In the genomic region with DNA sequence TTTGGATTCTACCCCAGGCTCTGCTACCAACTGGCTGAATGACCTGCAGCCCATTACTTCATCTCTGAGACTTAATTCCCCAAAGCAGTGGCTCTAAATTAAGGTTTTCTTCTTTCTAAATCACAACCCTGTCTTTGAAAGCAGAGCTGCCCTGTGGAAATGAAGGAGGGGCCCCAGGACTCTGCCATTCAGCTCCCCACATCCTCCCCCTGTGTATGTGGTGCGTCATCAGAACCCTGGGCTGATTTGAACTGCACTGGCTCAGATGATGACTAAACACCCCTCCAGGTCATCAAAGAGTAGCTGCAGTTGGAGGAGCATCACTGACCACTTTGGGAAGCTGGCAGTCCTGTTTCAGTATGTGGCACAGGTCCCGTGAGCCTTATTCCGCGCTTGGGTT, we compare ENCODE assay signal across 12 cellular contexts. TPM values are rescaled to one million over a fixed set of nuclear protein-coding genes. Genes with fewer than 3 reads are reported as not detected.
DNase-seq lines count a peak whose midpoint lies in the region; ATAC-seq and TF ChIP-seq lines count a peak whose summit lies in the region.
"Had no signal": no experiment of that assay in that cellular context is flagged by ENCODE, and none has a peak within 500 bp of the region (broad histone marks: within the 10 kb centered on the region; RNA-seq: fewer than 3 reads in every experiment).

No MANE protein-coding gene starts in this region.

- H3K4me1 ChIP-seq in ascending aorta, result peaks cover 12 to 52% of the 10 kb centered on the region in 2 donors
- H3K4me1 ChIP-seq: pancreas had no signal

- no peak for TF ChIP-seq CTCF in ascending aorta (IDR thresholded peaks at IDR 0.05)

- DNase-seq in stimulated activated CD4-positive, alpha-beta T cell treated with anti-CD3 and anti-CD28 coated beads, Interleukin-15, amount 100 ng/mL, for 24 hours, result peak; percentile 39
- no peak for DNase-seq in stimulated activated CD4-positive, alpha-beta T cell treated with anti-CD3 and anti-CD28 coated beads, Interleukin-12 subunit alpha, Interleukin-12 subunit beta, amount 100 ng/mL, for 4 hours
- DNase-seq in ascending aorta (ENCODE audit: low spot score in 2 of 2), result peak; percentile 80 to 94
- DNase-seq in kidney tubule cell (ENCODE audit: low spot score), result peak; percentile 63
- no peak for DNase-seq in activated effector memory CD4-positive, alpha-beta T cell treated with anti-CD3 and anti-CD28 coated beads, Interleukin-2, amount 50 U/mL, for 16 hours
- DNase-seq in KG1 (lab: John Stamatoyannopoulos, UW), result no peak
- DNase-seq: hypothalamus, NCI-H146, pancreas had no signal

- H3K4me3 ChIP-seq in ascending aorta, result no peak overlapping the region
- H3K4me3 ChIP-seq: pancreas, SK-N-MC had no signal

- ATAC-seq in HG03108 (IDR thresholded peaks at IDR 0.05; ENCODE audit: unreplicated experiment) (no peak), HG03135 (IDR thresholded peaks at IDR 0.05; ENCODE audit: unreplicated experiment) (no peak)

- no peaks in the 10 kb centered on the region for H3K36me3 ChIP-seq in ascending aorta
- H3K36me3 ChIP-seq: pancreas had no signal

- no peaks in the 10 kb centered on the region for H3K27me3 ChIP-seq in ascending aorta

- no peaks in the 10 kb centered on the region for H3K9me3 ChIP-seq in ascending aorta
- H3K9me3 ChIP-seq: pancreas had no signal

- intact Hi-C loops in ascending aorta (cut with DNase I), result loop anchor here (2.0 to 5.0 kb wide), 2 partner anchors 134 to 244 kb away; no protein-coding TSS in a partner anchor

- peak overlapping the region; percentile 95 for H3K27ac ChIP-seq in ascending aorta
- H3K27ac ChIP-seq: pancreas, SK-N-MC had no signal

RNA-seq across cellular contexts. Expression of gene BPGM, which starts 46.6 kb away (rescaled TPM):
- total RNA-seq in ascending aorta, result 19.2 TPM

Comparison
In these comparisons a context has a peak if more than half of its experiments do, and no peak if none do; other contexts are left out.
1. DNase-seq: peak in stimulated activated CD4-positive, alpha-beta T cell treated with anti-CD3 and anti-CD28 coated beads, Interleukin-15, amount 100 ng/mL, for 24 hours (single experiment), ascending aorta (2 of 2) and kidney tubule cell (single experiment); none in stimulated activated CD4-positive, alpha-beta T cell treated with anti-CD3 and anti-CD28 coated beads, Interleukin-12 subunit alpha, Interleukin-12 subunit beta, amount 100 ng/mL, for 4 hours (single experiment), activated effector memory CD4-positive, alpha-beta T cell treated with anti-CD3 and anti-CD28 coated beads, Interleukin-2, amount 50 U/mL, for 16 hours (single experiment) and KG1 (single experiment).